9 cellular contexts compared by ENCODE assay signal in the genomic region with DNA sequence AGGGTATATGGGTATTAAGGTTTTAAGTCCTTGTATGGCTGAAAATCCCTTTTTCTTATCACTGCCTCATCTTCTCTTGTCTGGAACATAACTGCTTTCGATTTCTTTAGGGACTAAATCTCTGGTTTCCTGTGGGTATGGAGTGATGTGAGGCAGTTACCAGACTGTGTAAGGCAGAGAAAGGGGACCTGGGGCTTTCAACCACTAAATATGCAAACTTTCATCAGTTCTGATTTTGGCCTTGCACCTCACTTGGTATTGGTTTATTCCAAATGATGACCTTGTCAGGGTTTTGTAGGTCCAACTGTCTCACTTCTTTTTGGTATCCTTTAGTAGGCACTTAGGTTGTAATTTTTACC. TPM values are rescaled to one million over a fixed set of nuclear protein-coding genes. Genes with fewer than 3 reads are reported as not detected.
DNase-seq lines count a peak whose midpoint lies in the region; ATAC-seq lines count a peak whose summit lies in the region.
"Had no signal": no experiment of that assay in that cellular context is flagged by ENCODE, and none has a peak within 500 bp of the region (broad histone marks: within the 10 kb centered on the region; RNA-seq: fewer than 3 reads in every experiment).

No MANE protein-coding gene starts in this region.

- peak; percentile 40 to 52 for ATAC-seq in activated T-cell treated with anti-CD3 and anti-CD28 coated beads, Interleukin-2, amount 50 U/mL, for 72 hours (replicated peaks in 1 of 2)
- peak; percentile 52 for ATAC-seq in HG02885 (IDR thresholded peaks at IDR 0.05; ENCODE audit: poor library complexity, unreplicated experiment)

- peak overlapping the region; percentile 64 to 77 for H3K4me3 Mint-ChIP-seq in activated T-cell treated with anti-CD3 and anti-CD28 coated beads, Interleukin-2, amount 50 U/mL, for 72 hours
- peak overlapping the region; percentile 58 for H3K4me3 Mint-ChIP-seq in activated T-helper 1 cell treated with anti-CD3 and anti-CD28 coated beads, Interleukin-12 subunit alpha, Interleukin-12 subunit beta, Interleukin-2, Interleukin-4 antibody, amounts not matched to agents 30 ng/mL and 10 ng/mL and 1 ng/mL, durations not matched to agents 14 hours and 24 hours and 36 hours
- H3K4me3 Mint-ChIP-seq in stimulated activated naive CD8-positive, alpha-beta T cell treated with anti-CD3 and anti-CD28 coated beads, Interleukin-15, Interleukin-2, amounts not matched to agents 100 ng/mL and 50 ng/mL, for 24 hours, result peak overlapping the region; percentile 72

- H3K27ac Mint-ChIP-seq in activated T-cell treated with anti-CD3 and anti-CD28 coated beads, Interleukin-2, amount 50 U/mL, for 72 hours, result peak overlapping the region; percentile 86
- peak overlapping the region; percentile 24 for H3K27ac Mint-ChIP-seq in activated T-helper 1 cell treated with anti-CD3 and anti-CD28 coated beads, Interleukin-12 subunit alpha, Interleukin-12 subunit beta, Interleukin-2, Interleukin-4 antibody, amounts not matched to agents 30 ng/mL and 10 ng/mL and 1 ng/mL, durations not matched to agents 14 hours and 24 hours and 36 hours
- peak overlapping the region; percentile 80 for H3K27ac Mint-ChIP-seq in stimulated activated naive CD8-positive, alpha-beta T cell treated with anti-CD3 and anti-CD28 coated beads, Interleukin-15, Interleukin-2, amounts not matched to agents 100 ng/mL and 50 ng/mL, for 24 hours

- H3K36me3 Mint-ChIP-seq in activated T-cell treated with anti-CD3 and anti-CD28 coated beads, Interleukin-2, amount 50 U/mL, for 72 hours (ENCODE audit: insufficient read depth in 2 of 2), result peaks cover 12 to 16% of the 10 kb centered on the region in 2 donors
- peaks cover 20% of the 10 kb centered on the region for H3K36me3 Mint-ChIP-seq in activated T-helper 1 cell treated with anti-CD3 and anti-CD28 coated beads, Interleukin-12 subunit alpha, Interleukin-12 subunit beta, Interleukin-2, Interleukin-4 antibody, amounts not matched to agents 30 ng/mL and 10 ng/mL and 1 ng/mL, durations not matched to agents 14 hours and 24 hours and 36 hours (ENCODE audit: low read depth)
- H3K36me3 Mint-ChIP-seq in stimulated activated naive CD8-positive, alpha-beta T cell treated with anti-CD3 and anti-CD28 coated beads, Interleukin-15, Interleukin-2, amounts not matched to agents 100 ng/mL and 50 ng/mL, for 24 hours (ENCODE audit: low read depth), result peaks cover 34% of the 10 kb centered on the region

- no peaks in the 10 kb centered on the region for H3K27me3 Mint-ChIP-seq in activated T-cell treated with anti-CD3 and anti-CD28 coated beads, Interleukin-2, amount 50 U/mL, for 72 hours (ENCODE audit: low read depth)
- H3K27me3 Mint-ChIP-seq in activated T-helper 1 cell treated with anti-CD3 and anti-CD28 coated beads, Interleukin-12 subunit alpha, Interleukin-12 subunit beta, Interleukin-2, Interleukin-4 antibody, amounts not matched to agents 30 ng/mL and 10 ng/mL and 1 ng/mL, durations not matched to agents 14 hours and 24 hours and 36 hours (ENCODE audit: insufficient read depth), result no peaks in the 10 kb centered on the region
- no peaks in the 10 kb centered on the region for H3K27me3 Mint-ChIP-seq in stimulated activated naive CD8-positive, alpha-beta T cell treated with anti-CD3 and anti-CD28 coated beads, Interleukin-15, Interleukin-2, amounts not matched to agents 100 ng/mL and 50 ng/mL, for 24 hours

- intact Hi-C loops in activated T-helper 1 cell treated with anti-CD3 and anti-CD28 coated beads, Interleukin-12 subunit alpha, Interleukin-12 subunit beta, Interleukin-2, Interleukin-4 antibody, amounts not matched to agents 30 ng/mL and 10 ng/mL and 1 ng/mL, durations not matched to agents 14 hours and 24 hours and 36 hours (cut with micrococcal nuclease), result loop anchor here (1.0 kb wide), 3 partner anchors 8 to 30 kb away; no protein-coding TSS in a partner anchor
- intact Hi-C loops in posterior vena cava (cut with DNase I), result loop anchor here (5.0 to 10.0 kb wide), 2 partner anchors 48 to 81 kb away; no protein-coding TSS in a partner anchor

- DNase-seq in activated T-cell treated with anti-CD3 and anti-CD28 coated beads, Interleukin-2, amount 50 U/mL, for 72 hours, result no peak
- DNase-seq in activated T-cell treated with anti-CD3 and anti-CD28 coated beads, Interleukin-2, amount 50 U/mL, for 48 hours, result no peak
- DNase-seq in activated T-helper 1 cell treated with anti-CD3 and anti-CD28 coated beads, Interleukin-12 subunit alpha, Interleukin-12 subunit beta, Interleukin-2, Interleukin-4 antibody, amounts not matched to agents 30 ng/mL and 10 ng/mL and 1 ng/mL, durations not matched to agents 14 hours and 24 hours and 36 hours (ENCODE audit: low spot score), result no peak
- DNase-seq in NCI-H82 treated with DMSO at 0.1 percent for 48 hours (lab: John Stamatoyannopoulos, UW; ENCODE audit: unreplicated experiment), result no peak
- DNase-seq in iPS-NIHi11 (ENCODE audit: low spot score), result no peak
- no peak for DNase-seq in posterior vena cava (ENCODE audit: low spot score)
- DNase-seq: activated CD4-positive, alpha-beta T cell treated with anti-CD3 and anti-CD28 coated beads, Interleukin-2, amount 50 U/mL, for 4 hours had no signal

- no peaks in the 10 kb centered on the region for H3K4me1 Mint-ChIP-seq in activated T-cell treated with anti-CD3 and anti-CD28 coated beads, Interleukin-2, amount 50 U/mL, for 72 hours (ENCODE audit: low read depth)
- peaks cover 89% of the 10 kb centered on the region for H3K4me1 Mint-ChIP-seq in activated T-helper 1 cell treated with anti-CD3 and anti-CD28 coated beads, Interleukin-12 subunit alpha, Interleukin-12 subunit beta, Interleukin-2, Interleukin-4 antibody, amounts not matched to agents 30 ng/mL and 10 ng/mL and 1 ng/mL, durations not matched to agents 14 hours and 24 hours and 36 hours (ENCODE audit: low read depth)
- H3K4me1 Mint-ChIP-seq in stimulated activated naive CD8-positive, alpha-beta T cell treated with anti-CD3 and anti-CD28 coated beads, Interleukin-15, Interleukin-2, amounts not matched to agents 100 ng/mL and 50 ng/mL, for 24 hours (ENCODE audit: low read depth), result peaks cover 98% of the 10 kb centered on the region

- peaks cover 0 to 2% of the 10 kb centered on the region in 2 donors for H3K9me3 Mint-ChIP-seq in activated T-cell treated with anti-CD3 and anti-CD28 coated beads, Interleukin-2, amount 50 U/mL, for 72 hours
- peaks cover 6% of the 10 kb centered on the region for H3K9me3 Mint-ChIP-seq in activated T-helper 1 cell treated with anti-CD3 and anti-CD28 coated beads, Interleukin-12 subunit alpha, Interleukin-12 subunit beta, Interleukin-2, Interleukin-4 antibody, amounts not matched to agents 30 ng/mL and 10 ng/mL and 1 ng/mL, durations not matched to agents 14 hours and 24 hours and 36 hours
- peaks cover 7% of the 10 kb centered on the region for H3K9me3 Mint-ChIP-seq in stimulated activated naive CD8-positive, alpha-beta T cell treated with anti-CD3 and anti-CD28 coated beads, Interleukin-15, Interleukin-2, amounts not matched to agents 100 ng/mL and 50 ng/mL, for 24 hours

RNA-seq across cellular contexts. Expression of a gene that starts 9.3 kb away (rescaled TPM):
- 10 to 100 TPM; 72.1 to 85.1 TPM for total RNA-seq in activated T-cell treated with anti-CD3 and anti-CD28 coated beads, Interleukin-2, amount 50 U/mL, for 72 hours
- total RNA-seq in activated T-helper 1 cell treated with anti-CD3 and anti-CD28 coated beads, Interleukin-12 subunit alpha, Interleukin-12 subunit beta, Interleukin-2, Interleukin-4 antibody, amounts not matched to agents 30 ng/mL and 10 ng/mL and 1 ng/mL, durations not matched to agents 14 hours and 24 hours and 36 hours, result 54.3 and 54.5 TPM in 2 replicates
- total RNA-seq in posterior vena cava, result 10 to 100 TPM; 53.5 to 75.8 TPM

Comparison
In these comparisons a context has a peak if more than half of its experiments do, and no peak if none do; other contexts are left out.
1. H3K27ac Mint-ChIP-seq: peak in every context shown above with its lines; median percentile 86 in activated T-cell treated with anti-CD3 and anti-CD28 coated beads, Interleukin-2, amount 50 U/mL, for 72 hours; 80 in stimulated activated naive CD8-positive, alpha-beta T cell treated with anti-CD3 and anti-CD28 coated beads, Interleukin-15, Interleukin-2, amounts not matched to agents 100 ng/mL and 50 ng/mL, for 24 hours; 24 in activated T-helper 1 cell treated with anti-CD3 and anti-CD28 coated beads, Interleukin-12 subunit alpha, Interleukin-12 subunit beta, Interleukin-2, Interleukin-4 antibody, amounts not matched to agents 30 ng/mL and 10 ng/mL and 1 ng/mL, durations not matched to agents 14 hours and 24 hours and 36 hours.